17 cellular contexts compared by ENCODE assay signal in the genomic region with DNA sequence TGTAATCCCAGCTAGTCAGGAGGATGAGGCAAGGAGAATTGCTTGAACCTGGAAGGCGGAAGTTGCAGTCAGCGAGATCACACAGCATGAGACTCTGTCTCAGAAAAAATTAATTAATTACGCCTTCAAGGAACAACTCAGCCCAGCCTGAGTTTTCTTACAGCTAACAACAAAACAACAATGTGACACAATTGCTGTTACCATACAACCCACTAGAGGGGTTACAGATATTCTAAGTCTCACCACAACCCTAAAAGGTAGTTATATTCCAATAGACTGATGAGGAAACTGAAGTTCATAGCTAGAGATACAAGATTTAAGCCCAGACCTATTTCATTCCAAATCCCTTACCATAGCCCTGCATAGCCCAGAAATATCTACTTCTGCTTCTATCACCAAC. TPM values are rescaled to one million over a fixed set of nuclear protein-coding genes. Genes with fewer than 3 reads are reported as not detected.
A peak's percentile ranks its signal among the peaks of the same experiment; 100 is the strongest.
DNase-seq lines count a peak whose midpoint lies in the region; ATAC-seq and TF ChIP-seq lines count a peak whose summit lies in the region.
"Had no signal": no experiment of that assay in that cellular context is flagged by ENCODE, and none has a peak within 500 bp of the region (broad histone marks: within the 10 kb centered on the region; RNA-seq: fewer than 3 reads in every experiment).

No MANE protein-coding gene starts in this region.

- no peaks in the 10 kb centered on the region for H3K27me3 Mint-ChIP-seq in activated T-cell treated with anti-CD3 and anti-CD28 coated beads, Interleukin-2, amount 50 U/mL, for 4 hours (ENCODE audit: low read depth)
- H3K27me3 Mint-ChIP-seq in activated naive CD8-positive, alpha-beta T cell treated with anti-CD3 and anti-CD28 coated beads, Interleukin-2, amount 50 U/mL, for 24 hours = no peaks in the 10 kb centered on the region

- no peaks in the 10 kb centered on the region for H3K9me2 ChIP-seq in hepatocyte (replicated peaks; ENCODE audit: insufficient read depth)

- no peaks in the 10 kb centered on the region for H3K79me2 ChIP-seq in hepatocyte

- H3K4me1 Mint-ChIP-seq in activated T-cell treated with anti-CD3 and anti-CD28 coated beads, Interleukin-2, amount 50 U/mL, for 4 hours (ENCODE audit: low read depth) = peaks cover 65% of the 10 kb centered on the region
- peaks cover 66% of the 10 kb centered on the region for H3K4me1 Mint-ChIP-seq in activated naive CD8-positive, alpha-beta T cell treated with anti-CD3 and anti-CD28 coated beads, Interleukin-2, amount 50 U/mL, for 24 hours

- H3K4me1 ChIP-seq in hepatocyte (ENCODE audit: insufficient read depth) = peaks cover 4% of the 10 kb centered on the region

- H3K4me3 ChIP-seq in hepatocyte = no peak overlapping the region
- H3K4me3 ChIP-seq: breast epithelium had no signal

- 98% methylated on average over 3 of the region's 3 CpGs for WGBS in hepatocyte (ENCODE audit: low lambda C conversion rate, missing lambda C conversion rate)

- H3K9me3 ChIP-seq in hepatocyte (ENCODE audit: low read depth) = no peaks in the 10 kb centered on the region
- H3K9me3 ChIP-seq: breast epithelium had no signal

- ATAC-seq in activated T-cell treated with anti-CD3 and anti-CD28 coated beads, Interleukin-2, amount 50 U/mL, for 4 hours = no peak
- no peak for ATAC-seq in activated naive CD8-positive, alpha-beta T cell treated with anti-CD3 and anti-CD28 coated beads, Interleukin-2, amount 50 U/mL, for 24 hours
- ATAC-seq: HCT116 had no signal

- no peak overlapping the region for H2AFZ ChIP-seq in hepatocyte

- H3K4me3 Mint-ChIP-seq in activated T-cell treated with anti-CD3 and anti-CD28 coated beads, Interleukin-2, amount 50 U/mL, for 4 hours = peak overlapping the region; percentile 6
- H3K4me3 Mint-ChIP-seq in activated naive CD8-positive, alpha-beta T cell treated with anti-CD3 and anti-CD28 coated beads, Interleukin-2, amount 50 U/mL, for 24 hours = peak overlapping the region; percentile 19
- H3K4me3 Mint-ChIP-seq: mesothelial cell of epicardium had no signal

- no peak for DNase-seq in activated T-cell treated with anti-CD3 and anti-CD28 coated beads, Interleukin-2, amount 50 U/mL, for 4 hours
- DNase-seq in activated T-cell treated with anti-CD3 and anti-CD28 coated beads for 4 hours = no peak
- peak; percentile 16 for DNase-seq in NAMALWA (ENCODE audit: low spot score)
- no peak for DNase-seq in activated naive CD8-positive, alpha-beta T cell treated with anti-CD3 and anti-CD28 coated beads, Interleukin-2, amount 50 U/mL, for 24 hours
- no peak for DNase-seq in substantia nigra (lab: John Stamatoyannopoulos, UW)
- no peak for DNase-seq in NCI-H1417 treated with DMSO at 0.1 percent for 48 hours (lab: John Stamatoyannopoulos, UW)
- DNase-seq in NCI-H345 (lab: John Stamatoyannopoulos, UW) = no peak
- no peak for DNase-seq in hepatocyte (ENCODE audit: low spot score)
- DNase-seq: activated naive CD4-positive, alpha-beta T cell; Calu3; effector CD4-positive, alpha-beta T cell; hypothalamus; stimulated activated CD4-positive, alpha-beta T cell treated with anti-CD3 and anti-CD28 coated beads, Interleukin-4, amount 100 ng/mL, for 24 hours; trophoblast cell had no signal

- H3K27ac ChIP-seq in substantia nigra (ENCODE audit: low read depth, low read length, poor library complexity, severe bottlenecking) (peak overlapping the region; percentile 15), hepatocyte (no peak overlapping the region)
- H3K27ac ChIP-seq: breast epithelium had no signal

- no peaks in the 10 kb centered on the region for H4K20me1 ChIP-seq in hepatocyte (ENCODE audit: insufficient read depth, poor library complexity, severe bottlenecking)

- no peak for TF ChIP-seq CTCF in hepatocyte (IDR thresholded peaks at IDR 0.05; ENCODE audit: poor library complexity)

- H3K4me2 ChIP-seq in hepatocyte = no peak overlapping the region

- H3K9me3 Mint-ChIP-seq in activated T-cell treated with anti-CD3 and anti-CD28 coated beads, Interleukin-2, amount 50 U/mL, for 4 hours = no peaks in the 10 kb centered on the region
- H3K9me3 Mint-ChIP-seq in activated naive CD8-positive, alpha-beta T cell treated with anti-CD3 and anti-CD28 coated beads, Interleukin-2, amount 50 U/mL, for 24 hours = no peaks in the 10 kb centered on the region
- H3K9me3 Mint-ChIP-seq: mesothelial cell of epicardium had no signal

- H3K27ac Mint-ChIP-seq in activated naive CD8-positive, alpha-beta T cell treated with anti-CD3 and anti-CD28 coated beads, Interleukin-2, amount 50 U/mL, for 24 hours = peak overlapping the region; percentile 64
- H3K27ac Mint-ChIP-seq: mesothelial cell of epicardium had no signal

- peaks cover 3% of the 10 kb centered on the region for H3K27me3 ChIP-seq in hepatocyte
- H3K27me3 ChIP-seq: breast epithelium had no signal

- peaks cover 18% of the 10 kb centered on the region for H3K36me3 Mint-ChIP-seq in activated T-cell treated with anti-CD3 and anti-CD28 coated beads, Interleukin-2, amount 50 U/mL, for 4 hours (ENCODE audit: insufficient read depth)
- H3K36me3 Mint-ChIP-seq in activated naive CD8-positive, alpha-beta T cell treated with anti-CD3 and anti-CD28 coated beads, Interleukin-2, amount 50 U/mL, for 24 hours (ENCODE audit: low read depth) = peaks cover 25% of the 10 kb centered on the region
- H3K36me3 Mint-ChIP-seq: mesothelial cell of epicardium had no signal

- no peaks in the 10 kb centered on the region for H3K36me3 ChIP-seq in hepatocyte (replicated peaks; ENCODE audit: insufficient read depth, low read depth)
- H3K36me3 ChIP-seq: breast epithelium had no signal

RNA-seq across cellular contexts. Expression of a gene that starts 2.9 kb away (rescaled TPM):
- total RNA-seq in activated T-cell treated with anti-CD3 and anti-CD28 coated beads, Interleukin-2, amount 50 U/mL, for 4 hours = 10 to 100 TPM; 59.0 to 78.1 (median 74.3) TPM
- 1.0 and 1.5 TPM in 2 replicates for total RNA-seq in hepatocyte
- polyA plus RNA-seq in hepatocyte = 0.70 and 1.1 TPM in 2 replicates

Comparison
In these comparisons a context has a peak if more than half of its experiments do, and no peak if none do; other contexts are left out.
1. RNA of a gene that starts 2.9 kb away (total RNA-seq): 59.0 to 78.1 TPM in activated T-cell treated with anti-CD3 and anti-CD28 coated beads, Interleukin-2, amount 50 U/mL, for 4 hours; 1.0 to 1.5 TPM in hepatocyte; every median in the first group is over 10 times any median in the second.